Comparison of ENCODE assay signal across 20 cellular contexts in the genomic region with DNA sequence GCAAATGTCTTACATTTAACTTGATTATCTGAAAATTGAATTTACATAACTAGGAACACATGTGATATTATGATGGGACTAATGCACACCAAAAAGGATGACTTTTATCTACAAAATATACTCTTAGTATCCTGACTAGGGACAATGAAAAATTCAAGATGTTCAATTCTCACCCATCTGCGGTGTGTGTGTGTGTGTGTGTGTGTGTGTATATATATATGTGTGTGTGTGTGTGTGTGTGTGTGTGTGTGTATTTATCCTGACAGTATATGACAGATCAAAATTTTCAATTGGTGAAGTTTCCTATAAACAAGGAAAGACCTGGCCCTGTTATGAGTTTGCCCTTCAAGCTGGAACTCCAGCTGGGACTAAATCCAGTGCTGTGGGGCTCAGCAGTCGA. TPM values are rescaled to one million over a fixed set of nuclear protein-coding genes. Genes with fewer than 3 reads are reported as not detected.
DNase-seq lines count a peak whose midpoint lies in the region; ATAC-seq and TF ChIP-seq lines count a peak whose summit lies in the region.
"Had no signal": no experiment of that assay in that cellular context is flagged by ENCODE, and none has a peak within 500 bp of the region (broad histone marks: within the 10 kb centered on the region; RNA-seq: fewer than 3 reads in every experiment).

No MANE protein-coding gene starts in this region.

- H3K27ac ChIP-seq in ACC112 (ENCODE audit: low read depth, low read length) (peak overlapping the region; percentile 74; the same call in 1 of the 2 replicates), KMS-11 (no peak overlapping the region), duodenal mucosa (ENCODE audit: low read depth, low read length) (peak overlapping the region; percentile 42), neural progenitor cell (no peak overlapping the region)
- H3K27ac ChIP-seq: brain microvascular endothelial cell, neutrophil had no signal

- H2AFZ ChIP-seq in ACC112 (ENCODE audit: low read length, unreplicated experiment) (no peak overlapping the region), KMS-11 (ENCODE audit: low read depth) (0 out of 2 replicates have a peak overlapping the region, but pooled peaks have one; percentile 56), neural progenitor cell (replicated peaks) (peak overlapping the region; percentile 71)

- H3K4me3 ChIP-seq in ACC112 (ENCODE audit: low read depth, low read length): no peak overlapping the region
- no peak overlapping the region for H3K4me3 ChIP-seq in KMS-11 (IDR thresholded peaks at IDR 0.05; ENCODE audit: insufficient read depth, low read depth, low read length)
- no peak overlapping the region for H3K4me3 ChIP-seq in duodenal mucosa (ENCODE audit: low read depth in 1 of 2, low read length in 2 of 2)
- H3K4me3 ChIP-seq in neural progenitor cell: no peak overlapping the region
- H3K4me3 ChIP-seq: adrenal gland had no signal

- no peaks in the 10 kb centered on the region for H3K27me3 ChIP-seq in ACC112 (ENCODE audit: insufficient read depth, low read length)
- H3K27me3 ChIP-seq in KMS-11 (ENCODE audit: insufficient read depth, low read depth): no peaks in the 10 kb centered on the region
- H3K27me3 ChIP-seq in duodenal mucosa (ENCODE audit: control insufficient read depth in 1 of 2, insufficient read depth in 2 of 2, low read length in 2 of 2): no peaks in the 10 kb centered on the region
- H3K27me3 ChIP-seq in neural progenitor cell: no peaks in the 10 kb centered on the region
- H3K27me3 ChIP-seq: adrenal gland, brain microvascular endothelial cell, neutrophil had no signal

- H3K9me3 ChIP-seq in duodenal mucosa (ENCODE audit: control insufficient read depth in 1 of 2, low read length in 2 of 2) (no peaks in the 10 kb centered on the region), neural progenitor cell (ENCODE audit: low read depth) (no peaks in the 10 kb centered on the region)
- H3K9me3 ChIP-seq: adrenal gland, neutrophil had no signal

- H4K20me1 ChIP-seq in KMS-11 (ENCODE audit: insufficient read depth) (no peaks in the 10 kb centered on the region), neural progenitor cell (ENCODE audit: low read depth) (no peaks in the 10 kb centered on the region)

- no peak for DNase-seq in neural progenitor cell (ENCODE audit: low spot score)
- DNase-seq in EL: no peak
- DNase-seq in activated gamma-delta T cell (lab: John Stamatoyannopoulos, UW): no peak
- DNase-seq: activated CD4-positive, alpha-beta T cell treated with anti-CD3 and anti-CD28 coated beads, Interleukin-2, amount 10 ng/mL, durations not matched to agents 7 days and 5 days; activated naive CD4-positive, alpha-beta T cell treated with anti-CD3 and anti-CD28 coated beads for 36 hours; activated T-cell treated with anti-CD3 and anti-CD28 coated beads, Interleukin-2, amount 50 U/mL, for 48 hours; GDM1; NCI-H1436 treated with DMSO at 0.1 percent for 48 hours; NCI-H446; SW 1271 had no signal

- no peaks in the 10 kb centered on the region for H3K36me3 ChIP-seq in ACC112 (ENCODE audit: insufficient read depth, low read length)
- H3K36me3 ChIP-seq in KMS-11 (ENCODE audit: insufficient read depth): no peaks in the 10 kb centered on the region
- H3K36me3 ChIP-seq in duodenal mucosa (ENCODE audit: control insufficient read depth in 1 of 2, insufficient read depth in 2 of 2, low read length in 2 of 2): no peaks in the 10 kb centered on the region
- no peaks in the 10 kb centered on the region for H3K36me3 ChIP-seq in neural progenitor cell
- H3K36me3 ChIP-seq: adrenal gland, brain microvascular endothelial cell, neutrophil had no signal

- TF ChIP-seq CTCF in KMS-11 (conservative IDR thresholded peaks at IDR 0.05; ENCODE audit: low read depth, low read length) (no peak), neural progenitor cell (IDR thresholded peaks at IDR 0.05) (no peak)

- H3K79me2 ChIP-seq in ACC112 (ENCODE audit: control insufficient read depth, insufficient read depth, low read length, unreplicated experiment) (no peaks in the 10 kb centered on the region), KMS-11 (ENCODE audit: insufficient read depth, low read depth) (no peaks in the 10 kb centered on the region), neural progenitor cell (ENCODE audit: low read depth) (no peaks in the 10 kb centered on the region)

- no peak for ATAC-seq in HG03095 (IDR thresholded peaks at IDR 0.05; ENCODE audit: unreplicated experiment)
- ATAC-seq in GM21737 (IDR thresholded peaks at IDR 0.05; ENCODE audit: unreplicated experiment): no peak

- H3K4me3 Mint-ChIP-seq in neural progenitor cell: no peak overlapping the region
- H3K4me3 Mint-ChIP-seq: activated CD4-positive, alpha-beta T cell treated with anti-CD3 and anti-CD28 coated beads, Interleukin-2, amount 10 ng/mL, durations not matched to agents 7 days and 5 days; activated naive CD4-positive, alpha-beta T cell treated with anti-CD3 and anti-CD28 coated beads for 36 hours; type B pancreatic cell; WTC11 had no signal

- H3K4me2 ChIP-seq in KMS-11 (peak overlapping the region; percentile 64), neural progenitor cell (no peak overlapping the region)

- peaks cover 3% of the 10 kb centered on the region for H3K4me1 Mint-ChIP-seq in neural progenitor cell
- H3K4me1 Mint-ChIP-seq: activated CD4-positive, alpha-beta T cell treated with anti-CD3 and anti-CD28 coated beads, Interleukin-2, amount 10 ng/mL, durations not matched to agents 7 days and 5 days had no signal

- no peaks in the 10 kb centered on the region for H3K27me3 Mint-ChIP-seq in neural progenitor cell (ENCODE audit: insufficient read depth, low read depth)
- H3K27me3 Mint-ChIP-seq: type B pancreatic cell had no signal

- no peaks in the 10 kb centered on the region for H3K36me3 Mint-ChIP-seq in neural progenitor cell
- H3K36me3 Mint-ChIP-seq: type B pancreatic cell, WTC11 had no signal

- H3K4me1 ChIP-seq in ACC112 (ENCODE audit: control insufficient read depth, insufficient read depth, low read length, unreplicated experiment) (peaks cover 37% of the 10 kb centered on the region), KMS-11 (ENCODE audit: low read depth, poor library complexity, severe bottlenecking) (peaks cover 33% of the 10 kb centered on the region), duodenal mucosa (ENCODE audit: control insufficient read depth in 1 of 2, insufficient read depth in 2 of 2, low read length in 2 of 2) (peaks cover 4 to 10% of the 10 kb centered on the region in 2 donors), neural progenitor cell (no peaks in the 10 kb centered on the region)
- H3K4me1 ChIP-seq: adrenal gland had no signal

- no peaks in the 10 kb centered on the region for H3K9me3 Mint-ChIP-seq in neural progenitor cell
- H3K9me3 Mint-ChIP-seq: activated CD4-positive, alpha-beta T cell treated with anti-CD3 and anti-CD28 coated beads, Interleukin-2, amount 10 ng/mL, durations not matched to agents 7 days and 5 days; activated naive CD4-positive, alpha-beta T cell treated with anti-CD3 and anti-CD28 coated beads for 36 hours; type B pancreatic cell had no signal

- no peak overlapping the region for H3K9ac ChIP-seq in KMS-11
- H3K9ac ChIP-seq in duodenal mucosa (ENCODE audit: low read depth in 1 of 2, low read length in 2 of 2): no peak overlapping the region
- no peak overlapping the region for H3K9ac ChIP-seq in neural progenitor cell

- no peak overlapping the region for H3K27ac Mint-ChIP-seq in neural progenitor cell
- H3K27ac Mint-ChIP-seq: activated CD4-positive, alpha-beta T cell treated with anti-CD3 and anti-CD28 coated beads, Interleukin-2, amount 10 ng/mL, durations not matched to agents 7 days and 5 days; activated naive CD4-positive, alpha-beta T cell treated with anti-CD3 and anti-CD28 coated beads for 36 hours; WTC11 had no signal

- no peaks in the 10 kb centered on the region for H3F3A ChIP-seq in neural progenitor cell (ENCODE audit: low read depth)

RNA-seq across cellular contexts. Expression of gene MET, which starts 40.3 kb away (rescaled TPM):
- 7.0 and 8.4 TPM in 2 replicates for total RNA-seq in neural progenitor cell (ENCODE audit: low replicate concordance)

Comparison
In these comparisons a context has a peak if more than half of its experiments do, and no peak if none do; other contexts are left out.
1. H3K27ac ChIP-seq: peak in ACC112 (single experiment) and duodenal mucosa (single experiment); none in KMS-11 (single experiment) and neural progenitor cell (single experiment).